ENCODE assay signal across 1 cellular context in genomic region chr9:135198144-135198543, GRCh38.
TF ChIP-seq lines count a peak whose summit lies in the region.

No MANE protein-coding gene starts in this region.

TF ChIP-seq in H1, 55 proteins besides CTCF, POLR2A, EP300 and RAD21:
- TF ChIP-seq MAFK (IDR thresholded peaks at IDR 0.05; ENCODE audit: low read depth, low read length) (no peak), TEAD4 (IDR thresholded peaks at IDR 0.05; ENCODE audit: low read depth, low read length) (no peak)
